7 cellular contexts compared by ENCODE assay signal in genomic region chr3:29280675-29281264, GRCh38. TPM values are rescaled to one million over a fixed set of nuclear protein-coding genes. Genes with fewer than 3 reads are reported as not detected.
A peak's percentile ranks its signal among the peaks of the same experiment; 100 is the strongest.
DNase-seq lines count a peak whose midpoint lies in the region; ATAC-seq, FAIRE-seq and TF ChIP-seq lines count a peak whose summit lies in the region.

Gene RBMS3, plus strand, starts transcription at chr3:29281071.

- H3K4me1 Mint-ChIP-seq in activated CD8-positive, alpha-beta T cell treated with anti-CD3 and anti-CD28 coated beads, Interleukin-2, amount 10 ng/mL, durations not matched to agents 7 days and 5 days (ENCODE audit: low read depth), result peaks cover 24% of the 10 kb centered on the region

- peak within 1 kb of the TSS; percentile 75 for H3K4me3 Mint-ChIP-seq in activated CD8-positive, alpha-beta T cell treated with anti-CD3 and anti-CD28 coated beads, Interleukin-2, amount 10 ng/mL, durations not matched to agents 7 days and 5 days

- DNase-seq in ELF-1 (ENCODE audit: low read depth, low spot score) (peak; percentile 95), M059J (ENCODE audit: low read depth) (peak; percentile 93), fibroblast of villous mesenchyme (ENCODE audit: low read depth) (peak; percentile 97), myocyte (ENCODE audit: low read depth) (peak; percentile 95), urothelium cell line (ENCODE audit: low spot score) (peak; percentile 88)
- DNase-seq in activated CD8-positive, alpha-beta T cell treated with anti-CD3 and anti-CD28 coated beads, Interleukin-2, amount 10 ng/mL, durations not matched to agents 7 days and 5 days, result peak; percentile 37

- POLR2A ChIA-PET in activated CD8-positive, alpha-beta T cell treated with anti-CD3 and anti-CD28 coated beads, Interleukin-2, amount 10 ng/mL, durations not matched to agents 7 days and 5 days (lab: Charles Lee), result interaction anchor here (1.4 kb wide), 1 partner anchor 12 kb away, joined by 3 read pairs; no protein-coding TSS in a partner anchor

- peaks cover 8% of the 10 kb centered on the region for H3K27me3 Mint-ChIP-seq in activated CD8-positive, alpha-beta T cell treated with anti-CD3 and anti-CD28 coated beads, Interleukin-2, amount 10 ng/mL, durations not matched to agents 7 days and 5 days (ENCODE audit: low read depth)

- no peaks in the 10 kb centered on the region for H3K9me3 Mint-ChIP-seq in activated CD8-positive, alpha-beta T cell treated with anti-CD3 and anti-CD28 coated beads, Interleukin-2, amount 10 ng/mL, durations not matched to agents 7 days and 5 days (ENCODE audit: insufficient read depth)

- peak within 1 kb of the TSS; percentile 30 for H3K27ac Mint-ChIP-seq in activated CD8-positive, alpha-beta T cell treated with anti-CD3 and anti-CD28 coated beads, Interleukin-2, amount 10 ng/mL, durations not matched to agents 7 days and 5 days

- no peaks in the 10 kb centered on the region for H3K36me3 Mint-ChIP-seq in activated CD8-positive, alpha-beta T cell treated with anti-CD3 and anti-CD28 coated beads, Interleukin-2, amount 10 ng/mL, durations not matched to agents 7 days and 5 days (ENCODE audit: low read depth)

- TF ChIP-seq CTCF in fibroblast of villous mesenchyme (IDR thresholded peaks at IDR 0.05; ENCODE audit: insufficient read depth, low read depth, low read length), result peak; percentile 57

- no peak for FAIRE-seq in urothelium cell line (lab: Jason Lieb, UNC)

- peak within 1 kb of the TSS; percentile 86 for H3K4me3 ChIP-seq in fibroblast of villous mesenchyme (ENCODE audit: low read depth, low read length)

- CTCF ChIA-PET in activated CD8-positive, alpha-beta T cell treated with anti-CD3 and anti-CD28 coated beads, Interleukin-2, amount 10 ng/mL, durations not matched to agents 7 days and 5 days (lab: Charles Lee), result no interaction called here

- peak; percentile 32 for ATAC-seq in GM21367 (IDR thresholded peaks at IDR 0.05; ENCODE audit: unreplicated experiment)
- ATAC-seq in activated CD8-positive, alpha-beta T cell treated with anti-CD3 and anti-CD28 coated beads, Interleukin-2, amount 10 ng/mL, durations not matched to agents 7 days and 5 days, result peak; percentile 60

RNA-seq across cellular contexts. Expression of gene RBMS3, which starts in this region (rescaled TPM):
- 7.9 and 12.1 TPM in 2 replicates for total RNA-seq in M059J (2014; rRNA removed; shearing (Covaris generic))
- under 1 TPM; 0.11 to 0.29 TPM for total RNA-seq in activated CD8-positive, alpha-beta T cell treated with anti-CD3 and anti-CD28 coated beads, Interleukin-2, amount 10 ng/mL, durations not matched to agents 7 days and 5 days
- total RNA-seq in fibroblast of villous mesenchyme, result 64.1 and 85.9 TPM in 2 replicates
- 30.6 and 32.2 TPM in 2 replicates for total RNA-seq in myocyte
- 26.7 TPM for polyA plus RNA-seq in myocyte (2012)

Comparison
In these comparisons a context has a peak if more than half of its experiments do, and no peak if none do; other contexts are left out.
1. Peak in every context shown above with its lines: DNase-seq, ATAC-seq and H3K4me3 ChIP-seq.
2. Peak in DNase-seq and ATAC-seq in activated CD8-positive, alpha-beta T cell treated with anti-CD3 and anti-CD28 coated beads, Interleukin-2, amount 10 ng/mL, durations not matched to agents 7 days and 5 days; RNA of the gene not detected or under 1 TPM.
3. DNase-seq: peak in every context shown above with its lines; median percentile 97 in fibroblast of villous mesenchyme; 95 in ELF-1; 95 in myocyte; 93 in M059J; 88 in urothelium cell line; 37 in activated CD8-positive, alpha-beta T cell treated with anti-CD3 and anti-CD28 coated beads, Interleukin-2, amount 10 ng/mL, durations not matched to agents 7 days and 5 days.